ENCODE assay signal across 16 cellular contexts in the genomic region with DNA sequence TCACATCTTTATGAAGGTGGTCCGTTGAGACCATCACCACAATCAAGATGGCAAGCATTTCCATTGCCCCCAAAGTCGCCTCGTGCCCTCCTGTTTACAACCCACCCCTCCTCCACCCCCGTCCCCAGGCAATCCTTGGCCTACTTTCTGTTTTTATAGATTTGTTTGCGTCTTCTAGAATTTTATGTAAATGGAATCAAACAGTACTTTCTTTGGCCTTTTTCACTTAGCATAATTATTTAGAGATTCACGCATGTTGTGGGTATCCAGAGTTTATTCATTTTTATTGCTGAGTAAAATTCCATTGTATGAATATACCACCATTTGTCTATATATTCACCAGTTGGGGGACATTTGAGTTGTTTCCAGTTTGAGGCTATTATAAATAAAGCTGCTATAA.
"Had no signal": no experiment of that assay in that cellular context is flagged by ENCODE, and none has a peak within 500 bp of the region (broad histone marks: within the 10 kb centered on the region; RNA-seq: fewer than 3 reads in every experiment).

No MANE protein-coding gene starts in this region.

- H3K27me3 ChIP-seq: colonic mucosa, neutrophil had no signal

- DNase-seq: effector memory CD4-positive, alpha-beta T cell; kidney; mucosa of descending colon; naive B cell; stimulated activated CD4-positive, alpha-beta T cell treated with anti-CD3 and anti-CD28 coated beads, Interleukin-12 subunit alpha, Interleukin-12 subunit beta, amount 100 ng/mL, for 4 hours; stimulated activated CD4-positive, alpha-beta T cell treated with anti-CD3 and anti-CD28 coated beads, Interleukin-1b, Interleukin-23, amount 100 ng/mL, for 48 hours; stimulated activated CD4-positive, alpha-beta T cell treated with anti-CD3 and anti-CD28 coated beads, Interleukin-4, amount 100 ng/mL, for 1 hour; stimulated activated CD8-positive, alpha-beta memory T cell treated with anti-CD3 and anti-CD28 coated beads, Interleukin-4, amount 100 ng/mL, for 48 hours; stimulated activated naive CD4-positive, alpha-beta T cell; stimulated activated naive CD8-positive, alpha-beta T cell treated with anti-CD3 and anti-CD28 coated beads, Interleukin-15, amount 100 ng/mL, for 72 hours; tibial artery had no signal

- H3K9me3 ChIP-seq: colonic mucosa, mucosa of descending colon, neutrophil, tibial artery had no signal

- H3K36me3 ChIP-seq: colonic mucosa, neutrophil, tibial artery had no signal

- H3K4me1 ChIP-seq: colonic mucosa, parathyroid adenoma, tibial artery had no signal

- H3K79me2 ChIP-seq: parathyroid adenoma had no signal

- H2AFZ ChIP-seq: parathyroid adenoma had no signal

- H3K4me2 ChIP-seq: smooth muscle cell had no signal

- H3K4me3 ChIP-seq: colonic mucosa, lung, mucosa of descending colon, smooth muscle cell, tibial artery had no signal

- H3K27ac ChIP-seq: colonic mucosa, neutrophil, parathyroid adenoma, tibial artery had no signal

- H3K9ac ChIP-seq: parathyroid adenoma had no signal
